ENCODE assay signal across 8 cellular contexts in the genomic region with DNA sequence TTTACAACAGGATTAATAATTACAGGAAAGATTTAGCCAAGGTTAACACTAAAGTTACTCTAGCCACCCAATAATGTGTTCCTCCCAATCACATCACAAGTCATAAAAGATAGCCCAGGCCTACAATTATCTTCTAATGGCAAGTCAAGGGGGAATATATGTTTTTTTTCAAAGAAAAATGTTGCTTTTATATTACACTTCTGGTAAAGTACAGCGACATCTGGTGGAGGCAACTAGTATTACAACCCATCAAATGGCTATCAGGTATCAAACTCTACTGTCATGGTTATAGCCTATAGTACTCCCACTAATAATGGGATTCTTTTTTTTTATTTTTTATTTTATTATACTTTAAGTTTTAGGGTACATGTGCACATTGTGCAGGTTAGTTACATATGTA.
DNase-seq lines count a peak whose midpoint lies in the region; ATAC-seq and TF ChIP-seq lines count a peak whose summit lies in the region.
"Had no signal": no experiment of that assay in that cellular context is flagged by ENCODE, and none has a peak within 500 bp of the region (broad histone marks: within the 10 kb centered on the region; RNA-seq: fewer than 3 reads in every experiment).

No MANE protein-coding gene starts in this region.

- H3K9me3 Mint-ChIP-seq in activated CD4-positive, alpha-beta memory T cell treated with anti-CD3 and anti-CD28 coated beads, Interleukin-2, amount 10 ng/mL, durations not matched to agents 7 days and 5 days, result peaks cover 14% of the 10 kb centered on the region

- no peak for ATAC-seq in GM18505 (IDR thresholded peaks at IDR 0.05; ENCODE audit: unreplicated experiment)
- ATAC-seq: activated naive CD4-positive, alpha-beta T cell treated with anti-CD3 and anti-CD28 coated beads, Interleukin-2, amount 50 U/mL, for 72 hours had no signal

- DNase-seq in GM10248 (ENCODE audit: extremely low spot score) (no peak), NAMALWA (ENCODE audit: low spot score) (peak; percentile 58), choroid plexus epithelial cell (ENCODE audit: low read depth) (peak; percentile 32), osteoblast (ENCODE audit: insufficient read length, low spot score, missing footprints) (no peak)
- DNase-seq in activated T-cell treated with anti-CD3 and anti-CD28 coated beads, Interleukin-2, amount 50 U/mL, for 48 hours, result no peak
- DNase-seq in activated CD4-positive, alpha-beta memory T cell treated with anti-CD3 and anti-CD28 coated beads, Interleukin-2, amount 10 ng/mL, durations not matched to agents 7 days and 5 days, result no peak

- H3K4me2 ChIP-seq in osteoblast (ENCODE audit: insufficient read depth, low read length), result no peak overlapping the region

- no peaks in the 10 kb centered on the region for H3K4me1 Mint-ChIP-seq in activated CD4-positive, alpha-beta memory T cell treated with anti-CD3 and anti-CD28 coated beads, Interleukin-2, amount 10 ng/mL, durations not matched to agents 7 days and 5 days

- H3K4me1 ChIP-seq in osteoblast (ENCODE audit: insufficient read depth, low read length), result no peaks in the 10 kb centered on the region

- no peaks in the 10 kb centered on the region for H3K27me3 ChIP-seq in osteoblast (ENCODE audit: insufficient read depth, low read length)

- no peaks in the 10 kb centered on the region for H3K9me3 ChIP-seq in osteoblast (ENCODE audit: low read depth, low read length)

- no peak for TF ChIP-seq POLR2A in GM18505 (IDR thresholded peaks at IDR 0.05; ENCODE audit: borderline replicate concordance, extremely low read depth, insufficient read depth, insufficient read length)

- H3K4me3 ChIP-seq in choroid plexus epithelial cell (ENCODE audit: low read depth, low read length) (no peak overlapping the region), osteoblast (ENCODE audit: insufficient read depth, low read length) (no peak overlapping the region)

- no peaks in the 10 kb centered on the region for H3K27me3 Mint-ChIP-seq in activated CD4-positive, alpha-beta memory T cell treated with anti-CD3 and anti-CD28 coated beads, Interleukin-2, amount 10 ng/mL, durations not matched to agents 7 days and 5 days

- no peak overlapping the region for H3K27ac ChIP-seq in osteoblast (ENCODE audit: low read depth, low read length)

- TF ChIP-seq CTCF in GM10248 (IDR thresholded peaks at IDR 0.05; ENCODE audit: control extremely low read depth, extremely low read depth, low read depth, missing control alignments) (peak; percentile 8), choroid plexus epithelial cell (conservative IDR thresholded peaks at IDR 0.05; ENCODE audit: low read depth, low read length) (peak; percentile 55), osteoblast (IDR thresholded peaks at IDR 0.05; ENCODE audit: extremely low read depth, low read depth, low read length) (peak; percentile 44)

- no peak overlapping the region for H3K27ac Mint-ChIP-seq in activated CD4-positive, alpha-beta memory T cell treated with anti-CD3 and anti-CD28 coated beads, Interleukin-2, amount 10 ng/mL, durations not matched to agents 7 days and 5 days
- H3K27ac Mint-ChIP-seq: activated naive CD4-positive, alpha-beta T cell treated with anti-CD3 and anti-CD28 coated beads, Interleukin-2, amount 50 U/mL, for 72 hours had no signal

- POLR2A ChIA-PET in GM10248 (lab: Yijun Ruan, JAX), result no interaction called here
- POLR2A ChIA-PET in activated CD4-positive, alpha-beta memory T cell treated with anti-CD3 and anti-CD28 coated beads, Interleukin-2, amount 10 ng/mL, durations not matched to agents 7 days and 5 days (lab: Charles Lee), result no interaction called here

- H3K79me2 ChIP-seq in osteoblast (ENCODE audit: insufficient read depth, low read length), result no peaks in the 10 kb centered on the region

- peaks cover 9% of the 10 kb centered on the region for H3K36me3 ChIP-seq in osteoblast (ENCODE audit: insufficient read depth, low read length)

- H3K4me3 Mint-ChIP-seq in activated CD4-positive, alpha-beta memory T cell treated with anti-CD3 and anti-CD28 coated beads, Interleukin-2, amount 10 ng/mL, durations not matched to agents 7 days and 5 days, result no peak overlapping the region

- CTCF ChIA-PET in GM10248 (lab: Yijun Ruan, JAX), result interaction anchor here (3.3 kb wide), 1 partner anchor 13 kb away, joined by 9 read pairs; no protein-coding TSS in a partner anchor
- CTCF ChIA-PET in activated CD4-positive, alpha-beta memory T cell treated with anti-CD3 and anti-CD28 coated beads, Interleukin-2, amount 10 ng/mL, durations not matched to agents 7 days and 5 days (lab: Charles Lee), result no interaction called here

- H3K36me3 Mint-ChIP-seq in activated CD4-positive, alpha-beta memory T cell treated with anti-CD3 and anti-CD28 coated beads, Interleukin-2, amount 10 ng/mL, durations not matched to agents 7 days and 5 days (ENCODE audit: low read depth), result peaks cover 36% of the 10 kb centered on the region

- no peaks in the 10 kb centered on the region for H4K20me1 ChIP-seq in osteoblast (ENCODE audit: insufficient read depth, low read length)

- H2AFZ ChIP-seq in osteoblast (ENCODE audit: low read length), result no peak overlapping the region

Comparison
In these comparisons a context has a peak if more than half of its experiments do, and no peak if none do; other contexts are left out.
1. DNase-seq: peak in NAMALWA (single experiment) and choroid plexus epithelial cell (single experiment); none in GM10248 (single experiment), osteoblast (single experiment), activated T-cell treated with anti-CD3 and anti-CD28 coated beads, Interleukin-2, amount 50 U/mL, for 48 hours (0 of 2) and activated CD4-positive, alpha-beta memory T cell treated with anti-CD3 and anti-CD28 coated beads, Interleukin-2, amount 10 ng/mL, durations not matched to agents 7 days and 5 days (single experiment).
2. Peak in every context shown above with its lines, with median percentiles within 50 percentile points of each other: CTCF ChIP-seq.